ENCODE assay signal across 17 cellular contexts in the genomic region with DNA sequence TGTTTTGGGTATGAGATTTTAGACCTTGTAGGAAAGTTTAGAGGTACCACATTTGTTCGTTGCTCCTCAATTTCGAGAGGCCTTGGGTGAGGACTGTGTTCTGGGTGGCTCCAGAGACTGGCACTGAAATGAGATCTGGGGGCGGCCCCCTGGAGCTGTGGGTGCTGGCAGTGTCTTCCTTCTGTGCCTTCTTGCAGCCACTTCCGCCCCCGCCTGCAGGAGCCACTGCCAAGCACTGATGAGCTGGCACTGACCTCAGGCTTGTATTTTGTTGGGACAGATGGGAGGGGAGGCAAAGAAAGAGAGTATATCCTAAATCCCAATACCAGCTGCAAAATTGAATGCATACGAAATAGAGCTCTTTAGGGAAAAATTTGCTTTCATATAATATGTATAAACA.
A peak's percentile ranks its signal among the peaks of the same experiment; 100 is the strongest.
DNase-seq lines count a peak whose midpoint lies in the region; ATAC-seq and TF ChIP-seq lines count a peak whose summit lies in the region.
"Had no signal": no experiment of that assay in that cellular context is flagged by ENCODE, and none has a peak within 500 bp of the region (broad histone marks: within the 10 kb centered on the region; RNA-seq: fewer than 3 reads in every experiment).

No MANE protein-coding gene starts in this region.

- H3K27me3 ChIP-seq in RWPE2 (ENCODE audit: insufficient read depth, poor library complexity, severe bottlenecking) (no peaks in the 10 kb centered on the region), skeletal muscle satellite cell (ENCODE audit: control insufficient read depth, insufficient read depth, low read length) (no peaks in the 10 kb centered on the region)
- H3K27me3 ChIP-seq: left lung, suprapubic skin had no signal

- no peaks in the 10 kb centered on the region for H3K27me3 Mint-ChIP-seq in T-helper 17 cell

- H3K36me3 ChIP-seq in RWPE2 (ENCODE audit: low read depth) (no peaks in the 10 kb centered on the region), skeletal muscle satellite cell (ENCODE audit: insufficient read depth, low read length) (no peaks in the 10 kb centered on the region)
- H3K36me3 ChIP-seq: left lung, suprapubic skin had no signal

- H3K4me1 ChIP-seq in RWPE2 (ENCODE audit: insufficient read depth, poor library complexity, severe bottlenecking): peaks cover 23% of the 10 kb centered on the region
- H3K4me1 ChIP-seq in skeletal muscle satellite cell (ENCODE audit: control insufficient read depth, insufficient read depth, low read length): peaks cover 66% of the 10 kb centered on the region
- H3K4me1 ChIP-seq: left lung, suprapubic skin had no signal

- no peak overlapping the region for H3K4me3 ChIP-seq in RWPE2 (ENCODE audit: severe bottlenecking)
- H3K4me3 ChIP-seq in skeletal muscle satellite cell (ENCODE audit: low read length): peak overlapping the region; percentile 45
- H3K4me3 ChIP-seq: left lung, suprapubic skin had no signal

- peak overlapping the region; percentile 54 for H3K4me2 ChIP-seq in skeletal muscle satellite cell (ENCODE audit: low read length)

- TF ChIP-seq CTCF in RWPE2 (IDR thresholded peaks at IDR 0.05; ENCODE audit: poor library complexity, severe bottlenecking): no peak

- H3K4me3 Mint-ChIP-seq in T-helper 17 cell: no peak overlapping the region
- H3K4me3 Mint-ChIP-seq: B cell; T-helper 2 cell treated with Interferon-gamma antibody and Interleukin-4, amounts not matched to agents 5 μg/mL and 100 μg/mL, for 36 hours had no signal

- peak overlapping the region; percentile 96 for H3K27ac ChIP-seq in RWPE2 (ENCODE audit: poor library complexity, severe bottlenecking)
- H3K27ac ChIP-seq: left lung, suprapubic skin had no signal

- H3K9ac ChIP-seq in skeletal muscle satellite cell (ENCODE audit: low read depth, low read length): peak overlapping the region; percentile 22

- no peaks in the 10 kb centered on the region for H3K36me3 Mint-ChIP-seq in T-helper 17 cell (ENCODE audit: low read depth)

- H3K4me1 Mint-ChIP-seq in T-helper 17 cell: no peaks in the 10 kb centered on the region
- H3K4me1 Mint-ChIP-seq: B cell had no signal

- ATAC-seq in RWPE2 (ENCODE audit: low read depth) (peak; percentile 53; the same call in 2 of the 3 replicates), esophagus mucosa (peak; percentile 30), T-helper 17 cell (no peak)
- ATAC-seq: left lung had no signal

- H3K9me3 ChIP-seq in RWPE2 (ENCODE audit: severe bottlenecking) (no peaks in the 10 kb centered on the region), skeletal muscle satellite cell (replicated peaks; ENCODE audit: low read length) (no peaks in the 10 kb centered on the region), T-helper 17 cell (ENCODE audit: control insufficient read depth, low read length, poor library complexity, severe bottlenecking) (no peaks in the 10 kb centered on the region)
- H3K9me3 ChIP-seq: left lung, suprapubic skin had no signal

- DNase-seq in GOT3 (lab: John Stamatoyannopoulos, UW) (peak; percentile 15), RWPE2 (ENCODE audit: low spot score) (no peak), NCI-H345 treated with DMSO at 0.1 percent for 48 hours (lab: John Stamatoyannopoulos, UW; ENCODE audit: unreplicated experiment) (no peak), middle frontal gyrus (ENCODE audit: extremely low spot score, low spot score) (no peak), T-helper 17 cell (no peak)
- DNase-seq: amniotic stem cell; foreskin melanocyte; Karpas-422; left lung; NCI-H345; stimulated activated CD4-positive, alpha-beta T cell treated with anti-CD3 and anti-CD28 coated beads, Interleukin-4, amount 100 ng/mL, for 1 hour had no signal

- H3K27ac Mint-ChIP-seq in T-helper 17 cell: no peak overlapping the region
- H3K27ac Mint-ChIP-seq: activated T-helper 2 cell treated with anti-CD3 and anti-CD28 coated beads, Interferon-gamma antibody, Interleukin-2, Interleukin-4, amounts not matched to agents 10 μg/mL and 5 μg/mL and 100 μg/mL, durations not matched to agents 14 hours and 24 hours and 36 hours; B cell; T-helper 2 cell treated with Interferon-gamma antibody and Interleukin-4, amounts not matched to agents 5 μg/mL and 100 μg/mL, for 36 hours had no signal
